ENCODE assay signal across 28 cellular contexts in genomic region chr6:79423216-79423615, GRCh38.
"Had no signal": no experiment of that assay in that cellular context is flagged by ENCODE, and none has a peak within 500 bp of the region (broad histone marks: within the 10 kb centered on the region; RNA-seq: fewer than 3 reads in every experiment).

No MANE protein-coding gene starts in this region.

- H3K36me3 Mint-ChIP-seq: activated CD4-positive, alpha-beta memory T cell treated with anti-CD3 and anti-CD28 coated beads for 36 hours; activated naive CD4-positive, alpha-beta T cell treated with anti-CD3 and anti-CD28 coated beads, Interleukin-2, amount 10 ng/mL, durations not matched to agents 7 days and 5 days; stimulated activated effector memory CD8-positive, alpha-beta T cell treated with anti-CD3 and anti-CD28 coated beads, Interleukin-12 subunit alpha, Interleukin-12 subunit beta, amount 100 ng/mL, for 72 hours had no signal

- H3K4me3 ChIP-seq: coronary artery, left ventricle myocardium inferior, lung, mucosa of descending colon, ovary, psoas muscle, sigmoid colon, tibial artery, upper lobe of right lung had no signal

- H3K27me3 ChIP-seq: neutrophil, ovary, sigmoid colon, tibial artery, upper lobe of right lung had no signal

- H3K36me3 ChIP-seq: left ventricle myocardium inferior, neutrophil, ovary, sigmoid colon, tibial artery, upper lobe of right lung, WERI-Rb-1 had no signal

- H3K27me3 Mint-ChIP-seq: activated naive CD4-positive, alpha-beta T cell treated with anti-CD3 and anti-CD28 coated beads, Interleukin-2, amount 10 ng/mL, durations not matched to agents 7 days and 5 days; central memory CD8-positive, alpha-beta T cell had no signal

- H3K4me3 Mint-ChIP-seq: activated CD4-positive, alpha-beta memory T cell treated with anti-CD3 and anti-CD28 coated beads for 36 hours; activated CD4-positive, alpha-beta T cell treated with anti-CD3 and anti-CD28 coated beads, Interleukin-2, amount 10 ng/mL, durations not matched to agents 24 days and 14 days; activated naive CD4-positive, alpha-beta T cell treated with anti-CD3 and anti-CD28 coated beads, Interleukin-2, amount 10 ng/mL, durations not matched to agents 7 days and 5 days; central memory CD8-positive, alpha-beta T cell; effector memory CD8-positive, alpha-beta T cell; nephron progenitor cell; stimulated activated effector memory CD8-positive, alpha-beta T cell treated with anti-CD3 and anti-CD28 coated beads, Interleukin-12 subunit alpha, Interleukin-12 subunit beta, amount 100 ng/mL, for 72 hours; stimulated activated naive CD8-positive, alpha-beta T cell treated with anti-CD3 and anti-CD28 coated beads, Interleukin-15, Interleukin-2, amounts not matched to agents 100 ng/mL and 50 ng/mL, for 24 hours had no signal

- H3K4me1 Mint-ChIP-seq: activated CD4-positive, alpha-beta T cell treated with anti-CD3 and anti-CD28 coated beads, Interleukin-2, amount 10 ng/mL, durations not matched to agents 24 days and 14 days; activated naive CD4-positive, alpha-beta T cell treated with anti-CD3 and anti-CD28 coated beads, Interleukin-2, amount 10 ng/mL, durations not matched to agents 7 days and 5 days; central memory CD8-positive, alpha-beta T cell; nephron progenitor cell; stimulated activated effector memory CD8-positive, alpha-beta T cell treated with anti-CD3 and anti-CD28 coated beads, Interleukin-12 subunit alpha, Interleukin-12 subunit beta, amount 100 ng/mL, for 72 hours had no signal

- H3K27ac ChIP-seq: coronary artery, left ventricle myocardium inferior, neutrophil, ovary, psoas muscle, sigmoid colon, tibial artery, upper lobe of right lung, WERI-Rb-1 had no signal

- H3K4me1 ChIP-seq: upper lobe of right lung had no signal

- H3K27ac Mint-ChIP-seq: activated CD4-positive, alpha-beta memory T cell treated with anti-CD3 and anti-CD28 coated beads for 36 hours; activated CD4-positive, alpha-beta T cell treated with anti-CD3 and anti-CD28 coated beads, Interleukin-2, amount 10 ng/mL, durations not matched to agents 24 days and 14 days; activated naive CD4-positive, alpha-beta T cell treated with anti-CD3 and anti-CD28 coated beads, Interleukin-2, amount 10 ng/mL, durations not matched to agents 7 days and 5 days; effector memory CD8-positive, alpha-beta T cell; nephron progenitor cell; stimulated activated effector memory CD8-positive, alpha-beta T cell treated with anti-CD3 and anti-CD28 coated beads, Interleukin-12 subunit alpha, Interleukin-12 subunit beta, amount 100 ng/mL, for 72 hours; stimulated activated naive CD8-positive, alpha-beta T cell treated with anti-CD3 and anti-CD28 coated beads, Interleukin-15, Interleukin-2, amounts not matched to agents 100 ng/mL and 50 ng/mL, for 24 hours had no signal

- H3K9me3 ChIP-seq: left ventricle myocardium inferior, mucosa of descending colon, neutrophil, ovary, psoas muscle, sigmoid colon, tibial artery, upper lobe of right lung had no signal

- DNase-seq: activated CD4-positive, alpha-beta memory T cell treated with anti-CD3 and anti-CD28 coated beads for 36 hours; activated CD4-positive, alpha-beta T cell treated with anti-CD3 and anti-CD28 coated beads, Interleukin-2, amount 10 ng/mL, durations not matched to agents 24 days and 14 days; activated CD8-positive, alpha-beta memory T cell treated with anti-CD3 and anti-CD28 coated beads, Interleukin-2, amount 50 U/mL, for 4 hours; activated gamma-delta T cell; activated naive CD4-positive, alpha-beta T cell treated with anti-CD3 and anti-CD28 coated beads, Interleukin-2, amount 10 ng/mL, durations not matched to agents 7 days and 5 days; activated T-cell treated with anti-CD3 and anti-CD28 coated beads, Interleukin-2, amount 50 U/mL, for 1 hour; amniotic stem cell; effector memory CD8-positive, alpha-beta T cell; foreskin fibroblast; left ventricle myocardium inferior; mesendoderm; mucosa of descending colon; nephron progenitor cell; ovary; psoas muscle; sigmoid colon; small intestine; stimulated activated CD4-positive, alpha-beta T cell treated with anti-CD3 and anti-CD28 coated beads, Interleukin-4, amount 100 ng/mL, for 24 hours; tibial artery; upper lobe of right lung; WERI-Rb-1 had no signal

- H3K9me3 Mint-ChIP-seq: activated CD4-positive, alpha-beta memory T cell treated with anti-CD3 and anti-CD28 coated beads for 36 hours; activated CD4-positive, alpha-beta T cell treated with anti-CD3 and anti-CD28 coated beads, Interleukin-2, amount 10 ng/mL, durations not matched to agents 24 days and 14 days; activated naive CD4-positive, alpha-beta T cell treated with anti-CD3 and anti-CD28 coated beads, Interleukin-2, amount 10 ng/mL, durations not matched to agents 7 days and 5 days; central memory CD8-positive, alpha-beta T cell; effector memory CD8-positive, alpha-beta T cell; nephron progenitor cell; stimulated activated effector memory CD8-positive, alpha-beta T cell treated with anti-CD3 and anti-CD28 coated beads, Interleukin-12 subunit alpha, Interleukin-12 subunit beta, amount 100 ng/mL, for 72 hours; stimulated activated naive CD8-positive, alpha-beta T cell treated with anti-CD3 and anti-CD28 coated beads, Interleukin-15, Interleukin-2, amounts not matched to agents 100 ng/mL and 50 ng/mL, for 24 hours had no signal

- ATAC-seq: activated CD4-positive, CD25-positive, alpha-beta regulatory T cell treated with anti-CD3 and anti-CD28 coated beads, Interleukin-2, amount 50 U/mL, for 24 hours; effector memory CD8-positive, alpha-beta T cell; mucosa of descending colon; psoas muscle; stimulated activated effector memory CD8-positive, alpha-beta T cell treated with anti-CD3 and anti-CD28 coated beads, Interleukin-12 subunit alpha, Interleukin-12 subunit beta, amount 100 ng/mL, for 72 hours; upper lobe of right lung had no signal
